19 cellular contexts compared by ENCODE assay signal in genomic region chr20:57493091-57493615, GRCh38. TPM values are rescaled to one million over a fixed set of nuclear protein-coding genes. Genes with fewer than 3 reads are reported as not detected.
DNase-seq lines count a peak whose midpoint lies in the region; ATAC-seq lines count a peak whose summit lies in the region.
"Had no signal": no experiment of that assay in that cellular context is flagged by ENCODE, and none has a peak within 500 bp of the region (broad histone marks: within the 10 kb centered on the region; RNA-seq: fewer than 3 reads in every experiment).

No MANE protein-coding gene starts in this region.

- intact Hi-C loops in cardiac septum (cut with DNase I) (loop anchor here (10.0 kb wide), 1 partner anchor 398 kb away; no protein-coding TSS in a partner anchor), Right ventricle myocardium inferior (cut with DNase I) (loop anchor here (5.0 kb wide), 1 partner anchor 96 kb away; no protein-coding TSS in a partner anchor)

- ATAC-seq in Right ventricle myocardium inferior (no peak), HG02642 (IDR thresholded peaks at IDR 0.05; ENCODE audit: poor library complexity, unreplicated experiment) (no peak)
- ATAC-seq: HCT116, HepG2 had no signal

- peak; percentile 66 for DNase-seq in cardiac septum (ENCODE audit: low spot score)
- no peak for DNase-seq in Right ventricle myocardium inferior (ENCODE audit: missing footprints)
- peak; percentile 23 for DNase-seq in RPMI8226
- DNase-seq in left kidney (ENCODE audit: low read depth, low spot score): peak; percentile 43
- DNase-seq in superior temporal gyrus (ENCODE audit: extremely low spot score): no peak
- no peak for DNase-seq in SW 1271 (lab: John Stamatoyannopoulos, UW)
- no peak for DNase-seq in C1 segment of cervical spinal cord (lab: John Stamatoyannopoulos, UW)
- DNase-seq: GF-D8, KG1, NCI-H1092, NCI-H1694, NCI-H226, NCI-H524 treated with DMSO at 0.1 percent for 48 hours, PC-9 had no signal

RNA-seq across cellular contexts. Expression of gene CTCFL, which starts 31.8 kb away (rescaled TPM):
- total RNA-seq in cardiac septum (not detected), Right ventricle myocardium inferior (not detected)
- total RNA-seq: A172, HepG2, MCF 10A, PC-9 had no signal

Comparison
In these comparisons a context has a peak if more than half of its experiments do, and no peak if none do; other contexts are left out.
1. DNase-seq: peak in cardiac septum (single experiment), RPMI8226 (single experiment) and left kidney (single experiment); none in Right ventricle myocardium inferior (single experiment), superior temporal gyrus (single experiment), SW 1271 (0 of 2) and C1 segment of cervical spinal cord (0 of 14).